8 cellular contexts compared by ENCODE assay signal in the genomic region with DNA sequence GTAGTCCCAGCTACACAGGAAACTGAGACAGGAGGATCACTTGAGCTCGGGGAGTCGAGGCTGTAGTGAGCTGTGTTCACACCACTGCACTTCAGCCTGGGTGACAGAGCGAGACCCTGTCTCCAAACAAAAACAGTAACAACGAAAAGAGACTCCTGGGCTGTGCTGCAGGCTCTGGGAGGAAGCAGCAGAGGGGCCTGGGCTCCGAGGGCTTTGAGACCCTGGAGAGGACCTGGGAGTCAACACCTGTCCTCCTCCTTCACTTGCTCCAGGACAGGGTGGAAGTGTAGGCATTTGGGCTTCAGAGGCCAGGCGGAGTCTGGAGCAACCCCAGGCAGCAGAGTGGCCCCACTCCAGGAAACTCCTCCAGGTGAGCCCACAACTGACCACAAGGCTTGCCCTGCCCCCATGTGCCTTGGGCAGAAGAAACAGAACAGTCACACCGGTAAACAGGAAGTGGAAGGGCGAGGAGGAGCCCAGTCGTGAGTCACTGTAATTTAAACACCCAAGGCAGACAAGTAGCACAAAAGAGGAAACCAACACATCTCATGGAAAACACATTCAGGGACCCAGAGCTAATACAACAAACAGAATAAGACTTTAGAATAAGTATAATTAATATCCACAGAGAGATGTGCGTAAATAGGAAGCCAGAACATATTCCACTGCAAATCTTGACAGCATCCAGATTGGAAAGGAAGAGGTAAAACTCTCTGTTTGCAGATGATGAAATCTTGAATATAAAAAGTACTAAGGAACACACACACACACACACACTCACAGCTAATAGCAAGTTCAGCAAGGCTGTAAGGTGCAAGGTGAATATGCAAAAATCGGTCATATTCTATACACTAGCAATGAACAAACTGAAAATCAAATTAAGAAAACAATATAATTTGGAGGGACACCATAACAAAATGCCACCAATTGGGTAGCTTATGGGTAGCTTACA. TPM values are rescaled to one million over a fixed set of nuclear protein-coding genes. Genes with fewer than 3 reads are reported as not detected.
DNase-seq lines count a peak whose midpoint lies in the region; ATAC-seq and TF ChIP-seq lines count a peak whose summit lies in the region.

No MANE protein-coding gene starts in this region.

- H3K4me3 Mint-ChIP-seq in stimulated activated memory B cell treated with anti-CD40 and anti-IgM and Interleukin-4, amounts not matched to agents 10 μg/mL and 1 μg/mL and 100 μg/mL, for 72 hours, result peak overlapping the region; percentile 15

- H3K4me3 ChIP-seq in left ventricle myocardium inferior, result no peak overlapping the region

- H3K36me3 Mint-ChIP-seq in stimulated activated memory B cell treated with anti-CD40 and anti-IgM and Interleukin-4, amounts not matched to agents 10 μg/mL and 1 μg/mL and 100 μg/mL, for 72 hours, result no peaks in the 10 kb centered on the region

- DNase-seq in cardiac septum (ENCODE audit: low spot score) (peak; percentile 89), left ventricle myocardium inferior (no peak), T-helper 22 cell (ENCODE audit: low read depth) (peak; percentile 31), D341Med (ENCODE audit: low spot score) (no peak), NCI-H128 (lab: John Stamatoyannopoulos, UW; ENCODE audit: unreplicated experiment) (no peak)
- peak; percentile 31 for DNase-seq in effector CD4-positive, alpha-beta T cell

- H3K4me1 ChIP-seq in left ventricle myocardium inferior, result no peaks in the 10 kb centered on the region

- H3K36me3 ChIP-seq in left ventricle myocardium inferior, result no peaks in the 10 kb centered on the region

- peak overlapping the region; percentile 74 for H3K27ac Mint-ChIP-seq in stimulated activated memory B cell treated with anti-CD40 and anti-IgM and Interleukin-4, amounts not matched to agents 10 μg/mL and 1 μg/mL and 100 μg/mL, for 72 hours

- no peak for TF ChIP-seq CTCF in left ventricle myocardium inferior (IDR thresholded peaks at IDR 0.05; ENCODE audit: borderline replicate concordance)

- ATAC-seq in HG03439 (IDR thresholded peaks at IDR 0.05; ENCODE audit: unreplicated experiment), result peak; percentile 82
- peak; percentile 79 for ATAC-seq in stimulated activated memory B cell treated with anti-CD40 and anti-IgM and Interleukin-4, amounts not matched to agents 10 μg/mL and 1 μg/mL and 100 μg/mL, for 72 hours

- H3K9me3 ChIP-seq in left ventricle myocardium inferior (replicated peaks), result no peaks in the 10 kb centered on the region

- peaks cover 91% of the 10 kb centered on the region for H3K27me3 ChIP-seq in left ventricle myocardium inferior (ENCODE audit: low read depth)

- no peaks in the 10 kb centered on the region for H3K9me3 Mint-ChIP-seq in stimulated activated memory B cell treated with anti-CD40 and anti-IgM and Interleukin-4, amounts not matched to agents 10 μg/mL and 1 μg/mL and 100 μg/mL, for 72 hours

- peaks cover 22% of the 10 kb centered on the region for H3K27me3 Mint-ChIP-seq in stimulated activated memory B cell treated with anti-CD40 and anti-IgM and Interleukin-4, amounts not matched to agents 10 μg/mL and 1 μg/mL and 100 μg/mL, for 72 hours

- intact Hi-C loops in cardiac septum (cut with DNase I), result no loop called here
- intact Hi-C loops in left ventricle myocardium inferior (cut with micrococcal nuclease), result no loop called here

- H3K27ac ChIP-seq in left ventricle myocardium inferior (replicated peaks), result no peak overlapping the region

- peaks cover 24% of the 10 kb centered on the region for H3K4me1 Mint-ChIP-seq in stimulated activated memory B cell treated with anti-CD40 and anti-IgM and Interleukin-4, amounts not matched to agents 10 μg/mL and 1 μg/mL and 100 μg/mL, for 72 hours

RNA-seq across cellular contexts. Expression of gene RASGEF1A, which starts 20.5 kb away (rescaled TPM):
- total RNA-seq in cardiac septum, result 1.0 TPM
- 1.1 TPM for total RNA-seq in left ventricle myocardium inferior

Comparison
In these comparisons a context has a peak if more than half of its experiments do, and no peak if none do; other contexts are left out.
1. DNase-seq: peak in cardiac septum (single experiment), T-helper 22 cell (single experiment) and effector CD4-positive, alpha-beta T cell (single experiment); none in left ventricle myocardium inferior (single experiment), D341Med (single experiment) and NCI-H128 (single experiment).